9 cellular contexts compared by ENCODE assay signal in the genomic region with DNA sequence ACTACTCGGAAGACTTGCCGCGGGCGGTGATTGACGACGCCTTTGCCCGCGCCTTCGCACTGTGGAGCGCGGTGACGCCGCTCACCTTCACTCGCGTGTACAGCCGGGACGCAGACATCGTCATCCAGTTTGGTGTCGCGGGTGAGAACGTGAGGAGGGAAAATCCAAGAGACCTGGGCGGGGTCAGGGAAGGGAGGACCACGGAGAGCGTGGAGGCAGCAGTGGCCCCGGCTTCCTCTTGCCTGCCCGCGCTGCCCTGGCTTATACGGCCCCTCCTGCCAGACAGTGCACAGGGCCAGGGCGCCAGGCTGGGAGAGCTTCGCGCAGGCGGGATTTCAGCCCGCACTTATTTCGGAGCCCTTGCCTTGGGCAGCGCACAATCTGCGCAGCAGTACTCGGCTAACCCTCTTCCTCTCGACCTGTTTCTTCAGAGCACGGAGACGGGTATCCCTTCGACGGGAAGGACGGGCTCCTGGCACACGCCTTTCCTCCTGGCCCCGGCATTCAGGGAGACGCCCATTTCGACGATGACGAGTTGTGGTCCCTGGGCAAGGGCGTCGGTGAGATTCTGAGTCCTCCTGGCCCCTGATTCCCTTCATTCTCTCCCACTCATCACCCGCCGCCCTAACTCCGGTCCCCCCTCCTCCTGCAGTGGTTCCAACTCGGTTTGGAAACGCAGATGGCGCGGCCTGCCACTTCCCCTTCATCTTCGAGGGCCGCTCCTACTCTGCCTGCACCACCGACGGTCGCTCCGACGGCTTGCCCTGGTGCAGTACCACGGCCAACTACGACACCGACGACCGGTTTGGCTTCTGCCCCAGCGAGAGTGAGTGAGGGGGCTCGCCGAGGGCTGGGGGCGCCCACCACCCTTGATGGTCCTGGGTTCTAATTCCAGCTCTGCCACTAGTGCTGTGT. TPM values are rescaled to one million over a fixed set of nuclear protein-coding genes. Genes with fewer than 3 reads are reported as not detected.
DNase-seq lines count a peak whose midpoint lies in the region; ATAC-seq and TF ChIP-seq lines count a peak whose summit lies in the region.
"Had no signal": no experiment of that assay in that cellular context is flagged by ENCODE, and none has a peak within 500 bp of the region (broad histone marks: within the 10 kb centered on the region; RNA-seq: fewer than 3 reads in every experiment).

No MANE protein-coding gene starts in this region.

- no peak overlapping the region for H3K14ac ChIP-seq in mesenchymal stem cell (ENCODE audit: low read length in 2 of 2)

- no peak for TF ChIP-seq CTCF in WTC11 (IDR thresholded peaks at IDR 0.05)

- POLR2A ChIA-PET in WTC11 (lab: Charles Lee), result interaction anchor here (1.0 to 1.5 kb wide), 3 partner anchors 24 to 77 kb away, joined by 4 to 10 read pairs (median 4); no protein-coding TSS in a partner anchor

- no peaks in the 10 kb centered on the region for H3K4me1 ChIP-seq in GM23248 (ENCODE audit: insufficient read depth)
- H3K4me1 ChIP-seq in skeletal muscle satellite cell (ENCODE audit: control insufficient read depth, insufficient read depth, low read length), result peaks cover 11% of the 10 kb centered on the region
- peaks cover 6% of the 10 kb centered on the region for H3K4me1 ChIP-seq in mesenchymal stem cell (ENCODE audit: control insufficient read depth, insufficient read depth, low read depth, low read length)

- ATAC-seq in WTC11, result no peak

- H3K27ac Mint-ChIP-seq in WTC11, result no peak overlapping the region; the same call in 1 of the 2 replicates

- H3K4me2 ChIP-seq in GM23248 (ENCODE audit: unreplicated experiment) (no peak overlapping the region), skeletal muscle satellite cell (ENCODE audit: low read length) (peak overlapping the region; percentile 33), mesenchymal stem cell (ENCODE audit: low read length, poor library complexity, severe bottlenecking) (no peak overlapping the region)

- no peak overlapping the region for H4K91ac ChIP-seq in mesenchymal stem cell (ENCODE audit: low read length)

- H3K9me3 ChIP-seq in GM23248 (ENCODE audit: low read depth) (no peaks in the 10 kb centered on the region), skeletal muscle satellite cell (replicated peaks; ENCODE audit: low read length) (peaks cover 3% of the 10 kb centered on the region), mesenchymal stem cell (ENCODE audit: control insufficient read depth, low read length) (no peaks in the 10 kb centered on the region)

- H4K20me1 ChIP-seq in GM23248 (ENCODE audit: insufficient read depth), result no peaks in the 10 kb centered on the region

- H2AK5ac ChIP-seq in mesenchymal stem cell (ENCODE audit: low read length, severe bottlenecking), result no peak overlapping the region

- peak overlapping the region; percentile 36; the same call in 1 of the 2 replicates for H2AFZ ChIP-seq in GM23248
- H2AFZ ChIP-seq in mesenchymal stem cell (ENCODE audit: low read depth, low read length), result no peak overlapping the region

- no peak overlapping the region for H3K23ac ChIP-seq in mesenchymal stem cell (ENCODE audit: low read length in 2 of 2)

- H2BK15ac ChIP-seq in mesenchymal stem cell (ENCODE audit: low read depth, poor library complexity, severe bottlenecking), result no peak overlapping the region

- H3K27me3 ChIP-seq in GM23248 (replicated peaks; ENCODE audit: insufficient read depth), result peaks cover 47% of the 10 kb centered on the region
- peaks cover 87% of the 10 kb centered on the region for H3K27me3 ChIP-seq in skeletal muscle satellite cell (ENCODE audit: control insufficient read depth, insufficient read depth, low read length)
- peaks cover 36 to 94% of the 10 kb centered on the region in 2 experiments for H3K27me3 ChIP-seq in mesenchymal stem cell (ENCODE audit: control insufficient read depth in 1 of 2, insufficient read depth in 1 of 2, low read length in 2 of 2)

- no peaks in the 10 kb centered on the region for H3F3A ChIP-seq in GM23248 (ENCODE audit: insufficient read depth)

- no peak overlapping the region for H3K4me3 ChIP-seq in GM23248
- no peak overlapping the region for H3K4me3 ChIP-seq in skeletal muscle satellite cell (ENCODE audit: low read length)
- H3K4me3 ChIP-seq in mesenchymal stem cell (ENCODE audit: insufficient read depth in 1 of 2, low read depth in 1 of 2, low read length in 2 of 2), result peak overlapping the region in 1 of 2 experiments; percentile 18

- no peak overlapping the region for H2BK5ac ChIP-seq in mesenchymal stem cell (ENCODE audit: low read depth, low read length, poor library complexity, severe bottlenecking)

- H3K9me2 ChIP-seq in GM23248 (ENCODE audit: insufficient read depth), result no peaks in the 10 kb centered on the region

- H3K79me1 ChIP-seq in mesenchymal stem cell (replicated peaks; ENCODE audit: low read length, poor library complexity, severe bottlenecking), result no peaks in the 10 kb centered on the region

- H3K27ac ChIP-seq in GM23248 (no peak overlapping the region), mesenchymal stem cell (ENCODE audit: low read length, poor library complexity, severe bottlenecking) (no peak overlapping the region)

- 10 to 13% methylated on average over 74 of the region's 74 CpGs for WGBS in GM23248 (ENCODE audit: low coverage in 1 of 2, low lambda C conversion rate in 2 of 2, missing lambda C conversion rate in 2 of 2), 2 experiments
- WGBS in mesenchymal stem cell, result 95% methylated on average over 74 of the region's 74 CpGs

- no peaks in the 10 kb centered on the region for H3K79me2 ChIP-seq in GM23248 (ENCODE audit: insufficient read depth)

- H3K4me3 Mint-ChIP-seq in WTC11, result peak overlapping the region; percentile 75

- in situ Hi-C loops in GM23248 (cut with MboI), result loop anchor here (25.0 kb wide), 1 partner anchor 302 kb away; a partner anchor contains a TSS

- peaks cover 3% of the 10 kb centered on the region; the same call in 1 of the 2 replicates for H3K9me3 Mint-ChIP-seq in WTC11

- no peak overlapping the region for H3K4ac ChIP-seq in mesenchymal stem cell (ENCODE audit: low read depth in 1 of 2, low read length in 2 of 2)

- CTCF ChIA-PET in WTC11 (lab: Charles Lee), result interaction anchor here (0.9 to 6.2 kb wide), 27 partner anchors 11 to 872 kb away, joined by 3 to 235 read pairs (median 9); a partner anchor contains a TSS

- no peak overlapping the region for H4K8ac ChIP-seq in mesenchymal stem cell (ENCODE audit: low read length)

- no peaks in the 10 kb centered on the region for H3K36me3 Mint-ChIP-seq in WTC11

- H3K18ac ChIP-seq in mesenchymal stem cell (ENCODE audit: low read depth in 1 of 2, low read length in 2 of 2), result no peak overlapping the region

- no peak overlapping the region for H2BK12ac ChIP-seq in mesenchymal stem cell (ENCODE audit: low read length in 2 of 2)

- H2BK120ac ChIP-seq in mesenchymal stem cell (ENCODE audit: low read depth, low read length), result no peak overlapping the region

- H3K4me1 Mint-ChIP-seq in WTC11, result peaks cover 63% of the 10 kb centered on the region

- peaks cover 31% of the 10 kb centered on the region for H3K27me3 Mint-ChIP-seq in WTC11 (ENCODE audit: low read depth)

- DNase-seq in GM23248 (peak; percentile 25), WTC11 (ENCODE audit: low spot score) (no peak), HK-2 (ENCODE audit: unreplicated experiment) (no peak), anterior cingulate cortex (lab: John Stamatoyannopoulos, UW) (no peak), AG08395 (ENCODE audit: low spot score) (no peak), mesenchymal stem cell (no peak)
- peak; percentile 67 for DNase-seq in central memory CD4-positive, alpha-beta T cell

- H3K36me3 ChIP-seq in GM23248 (ENCODE audit: low read depth) (no peaks in the 10 kb centered on the region), skeletal muscle satellite cell (ENCODE audit: insufficient read depth, low read length) (no peaks in the 10 kb centered on the region), mesenchymal stem cell (ENCODE audit: control insufficient read depth in 1 of 2, insufficient read depth in 2 of 2, low read depth in 1 of 2, low read length in 2 of 2) (no peaks in the 10 kb centered on the region)

- no peak overlapping the region for H3K9ac ChIP-seq in GM23248
- H3K9ac ChIP-seq in skeletal muscle satellite cell (ENCODE audit: low read depth, low read length), result no peak overlapping the region
- H3K9ac ChIP-seq in mesenchymal stem cell (ENCODE audit: low read length), result no peak overlapping the region

TF ChIP-seq in WTC11, 78 proteins besides CTCF, POLR2A, EP300 and RAD21 (continues in another document):
- TF ChIP-seq, protein P1, sequence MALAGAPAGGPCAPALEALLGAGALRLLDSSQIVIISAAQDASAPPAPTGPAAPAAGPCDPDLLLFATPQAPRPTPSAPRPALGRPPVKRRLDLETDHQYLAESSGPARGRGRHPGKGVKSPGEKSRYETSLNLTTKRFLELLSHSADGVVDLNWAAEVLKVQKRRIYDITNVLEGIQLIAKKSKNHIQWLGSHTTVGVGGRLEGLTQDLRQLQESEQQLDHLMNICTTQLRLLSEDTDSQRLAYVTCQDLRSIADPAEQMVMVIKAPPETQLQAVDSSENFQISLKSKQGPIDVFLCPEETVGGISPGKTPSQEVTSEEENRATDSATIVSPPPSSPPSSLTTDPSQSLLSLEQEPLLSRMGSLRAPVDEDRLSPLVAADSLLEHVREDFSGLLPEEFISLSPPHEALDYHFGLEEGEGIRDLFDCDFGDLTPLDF (CRISPR knock-in tag; IDR thresholded peaks at IDR 0.05), result no peak

RNA-seq across cellular contexts. Expression of a gene that starts 2.0 kb away (rescaled TPM):
- not detected in 2 replicates for total RNA-seq in GM23248 (2014; rRNA removed; shearing (Covaris generic))
- polyA plus RNA-seq in GM23248 (2016; fragmentation: Nextera tagmentation; extraction: Ambion mirVana), result 0.10 and 0.13 TPM in 2 replicates
- 5.8 to 7.1 TPM (median 5.8 TPM) in 3 replicates for total RNA-seq in WTC11 (2021)
- total RNA-seq in skeletal muscle satellite cell (2012; rRNA removed), result 0.22 and 0.51 TPM in 2 replicates
- not detected for polyA plus RNA-seq in mesenchymal stem cell (2013, experiment 1 of 2)
- not detected for polyA plus RNA-seq in mesenchymal stem cell (2013, experiment 2 of 2)
- total RNA-seq: NCI-H460 had no signal

RNA-seq across cellular contexts. Expression of a gene that starts 18.3 kb away (rescaled TPM):
- total RNA-seq in GM23248 (2014; rRNA removed; shearing (Covaris generic)), result not detected in 2 replicates
- 0.55 and 0.58 TPM in 2 replicates for polyA plus RNA-seq in GM23248 (2016; fragmentation: Nextera tagmentation; extraction: Ambion mirVana)
- 6.6 to 8.5 TPM (median 7.2 TPM) in 3 replicates for total RNA-seq in WTC11 (2021)
- under 0.01 and 0.22 TPM in 2 replicates for total RNA-seq in skeletal muscle satellite cell (2012; rRNA removed)
- 8.0 TPM for polyA plus RNA-seq in mesenchymal stem cell (2013, experiment 1 of 2)
- 8.4 TPM for polyA plus RNA-seq in mesenchymal stem cell (2013, experiment 2 of 2)
- total RNA-seq: NCI-H460 had no signal

RNA-seq across cellular contexts. Expression of a gene that starts 38.7 kb away (rescaled TPM):
- 10.8 and 12.6 TPM in 2 replicates for total RNA-seq in GM23248 (2014; rRNA removed; shearing (Covaris generic))
- 6.0 and 6.9 TPM in 2 replicates for polyA plus RNA-seq in GM23248 (2016; fragmentation: Nextera tagmentation; extraction: Ambion mirVana)
- total RNA-seq in WTC11 (2021), result 16.3 to 20.0 TPM (median 16.4 TPM) in 3 replicates
- total RNA-seq in skeletal muscle satellite cell (2012; rRNA removed), result 16.7 and 20.5 TPM in 2 replicates
- polyA plus RNA-seq in mesenchymal stem cell (2013, experiment 1 of 2), result 9.5 TPM
- 9.3 TPM for polyA plus RNA-seq in mesenchymal stem cell (2013, experiment 2 of 2)

Comparison
In these comparisons a context has a peak if more than half of its experiments do, and no peak if none do; other contexts are left out.
1. DNase-seq: peak in GM23248 (single experiment) and central memory CD4-positive, alpha-beta T cell (single experiment); none in WTC11 (single experiment), HK-2 (single experiment), anterior cingulate cortex (0 of 58), AG08395 (single experiment) and mesenchymal stem cell (single experiment).